12 cellular contexts compared by ENCODE assay signal in the genomic region with DNA sequence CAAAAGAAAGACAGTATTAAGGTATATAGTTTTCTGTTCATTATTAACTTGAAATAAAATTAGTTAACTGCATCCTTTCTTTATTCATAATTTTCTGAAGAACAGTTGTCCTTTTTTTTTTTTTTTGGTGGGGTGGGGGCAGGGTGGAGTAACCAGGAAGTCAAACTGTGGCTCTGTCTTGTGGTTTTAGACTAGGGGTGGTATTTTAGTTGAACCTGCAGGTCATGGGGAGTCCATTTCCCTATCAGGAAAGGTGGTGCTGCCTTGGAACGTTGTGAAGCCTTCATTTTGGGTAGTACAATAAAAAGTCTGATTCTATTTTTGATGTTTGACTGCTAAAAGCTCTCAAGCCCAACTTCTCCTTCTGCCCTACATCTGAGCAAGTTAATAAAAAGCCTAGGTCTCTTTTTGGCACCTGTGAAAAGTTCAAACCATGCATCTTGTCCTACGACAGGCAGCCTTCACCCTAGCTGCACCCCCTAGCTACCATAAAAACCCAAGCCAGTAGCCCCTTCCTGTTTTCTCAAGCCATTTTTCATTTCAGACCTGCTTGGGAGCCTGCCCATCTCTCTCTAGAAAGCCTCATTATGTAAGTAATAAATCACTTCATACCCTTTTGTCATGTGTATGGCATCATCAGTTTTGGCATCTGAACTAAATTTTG. TPM values are rescaled to one million over a fixed set of nuclear protein-coding genes. Genes with fewer than 3 reads are reported as not detected.
DNase-seq lines count a peak whose midpoint lies in the region; ATAC-seq, FAIRE-seq and TF ChIP-seq lines count a peak whose summit lies in the region.
"Had no signal": no experiment of that assay in that cellular context is flagged by ENCODE, and none has a peak within 500 bp of the region (broad histone marks: within the 10 kb centered on the region; RNA-seq: fewer than 3 reads in every experiment).

No MANE protein-coding gene starts in this region.

- TF ChIP-seq CTCF in kidney (IDR thresholded peaks at IDR 0.05; ENCODE audit: borderline replicate concordance, extremely low read depth, insufficient read depth): no peak

- CTCF ChIA-PET in activated CD8-positive, alpha-beta memory T cell treated with anti-CD3 and anti-CD28 coated beads, Interleukin-2, amount 10 ng/mL, durations not matched to agents 7 days and 5 days (lab: Charles Lee): interaction anchor here (0.7 to 2.3 kb wide), 2 partner anchors 9 to 19 kb away, joined by 5 to 7 read pairs; no protein-coding TSS in a partner anchor

- no peak overlapping the region for H3K4me3 Mint-ChIP-seq in activated CD8-positive, alpha-beta memory T cell treated with anti-CD3 and anti-CD28 coated beads, Interleukin-2, amount 10 ng/mL, durations not matched to agents 7 days and 5 days
- peak overlapping the region in 3 of 5 donors; percentile 3 to 54 (median 53) for H3K4me3 Mint-ChIP-seq in immature natural killer cell

- peak overlapping the region; percentile 82 for H3K27ac Mint-ChIP-seq in activated CD8-positive, alpha-beta memory T cell treated with anti-CD3 and anti-CD28 coated beads, Interleukin-2, amount 10 ng/mL, durations not matched to agents 7 days and 5 days
- H3K27ac Mint-ChIP-seq in immature natural killer cell: peak overlapping the region in 4 of 6 donors; percentile 25 to 57 (median 46)

- no peak overlapping the region for H3K27ac ChIP-seq in kidney (ENCODE audit: low read depth in 2 of 2, low read length in 2 of 2)
- H3K27ac ChIP-seq: coronary artery had no signal

- H3K36me3 Mint-ChIP-seq in activated CD8-positive, alpha-beta memory T cell treated with anti-CD3 and anti-CD28 coated beads, Interleukin-2, amount 10 ng/mL, durations not matched to agents 7 days and 5 days: peaks cover 13% of the 10 kb centered on the region
- no peaks in the 10 kb centered on the region for H3K36me3 Mint-ChIP-seq in immature natural killer cell

- H3K9me3 Mint-ChIP-seq in activated CD8-positive, alpha-beta memory T cell treated with anti-CD3 and anti-CD28 coated beads, Interleukin-2, amount 10 ng/mL, durations not matched to agents 7 days and 5 days (ENCODE audit: low read depth): no peaks in the 10 kb centered on the region
- H3K9me3 Mint-ChIP-seq in immature natural killer cell: peaks cover 0 to 4% (median 0%) of the 10 kb centered on the region in 6 donors

- intact Hi-C loops in kidney (cut with DNase I): no loop called here

- H3K4me3 ChIP-seq in kidney (ENCODE audit: low read length in 2 of 2): no peak overlapping the region
- H3K4me3 ChIP-seq: coronary artery had no signal

- FAIRE-seq in kidney (lab: Jason Lieb, UNC): no peak
- FAIRE-seq: urothelium cell line had no signal

- H3K4me1 ChIP-seq in kidney (ENCODE audit: control insufficient read depth in 1 of 2, insufficient read depth in 1 of 2, low read depth in 1 of 2, low read length in 2 of 2): no peaks in the 10 kb centered on the region

- no peaks in the 10 kb centered on the region for H3K9me3 ChIP-seq in kidney (ENCODE audit: control insufficient read depth in 1 of 2, low read length in 2 of 2)

- H3K27me3 Mint-ChIP-seq in activated CD8-positive, alpha-beta memory T cell treated with anti-CD3 and anti-CD28 coated beads, Interleukin-2, amount 10 ng/mL, durations not matched to agents 7 days and 5 days: peaks cover 3% of the 10 kb centered on the region
- peaks cover 2 to 4% (median 2%) of the 10 kb centered on the region in 3 donors for H3K27me3 Mint-ChIP-seq in immature natural killer cell (ENCODE audit: low read depth in 3 of 3)

- peaks cover 28% of the 10 kb centered on the region for H3K4me1 Mint-ChIP-seq in activated CD8-positive, alpha-beta memory T cell treated with anti-CD3 and anti-CD28 coated beads, Interleukin-2, amount 10 ng/mL, durations not matched to agents 7 days and 5 days
- peaks cover 16 to 21% of the 10 kb centered on the region in 2 donors for H3K4me1 Mint-ChIP-seq in immature natural killer cell

- no peaks in the 10 kb centered on the region for H3K36me3 ChIP-seq in kidney (ENCODE audit: control insufficient read depth in 1 of 2, insufficient read depth in 2 of 2, low read length in 2 of 2)

- H3K9ac ChIP-seq in kidney (ENCODE audit: low read length in 2 of 2): no peak overlapping the region

- DNase-seq in activated CD8-positive, alpha-beta memory T cell treated with anti-CD3 and anti-CD28 coated beads, Interleukin-2, amount 10 ng/mL, durations not matched to agents 7 days and 5 days: no peak
- DNase-seq in activated CD8-positive, alpha-beta memory T cell treated with anti-CD3 and anti-CD28 coated beads, Interleukin-2, amount 50 U/mL, for 4 hours: no peak
- DNase-seq in KG1 (lab: John Stamatoyannopoulos, UW) (peak; percentile 24), immature natural killer cell (peak in 2 of 3 donors; percentile 4 to 12), kidney (no peak), NCI-H345 treated with DMSO at 0.1 percent for 48 hours (lab: John Stamatoyannopoulos, UW; ENCODE audit: unreplicated experiment) (no peak)

- ATAC-seq in activated CD8-positive, alpha-beta memory T cell treated with anti-CD3 and anti-CD28 coated beads, Interleukin-2, amount 10 ng/mL, durations not matched to agents 7 days and 5 days: peak; percentile 65
- ATAC-seq in GM21723 (IDR thresholded peaks at IDR 0.05; ENCODE audit: unreplicated experiment) (peak; percentile 87), GM21360 (IDR thresholded peaks at IDR 0.05; ENCODE audit: unreplicated experiment) (no peak)
- ATAC-seq: Panc1 had no signal

RNA-seq across cellular contexts. Expression of gene RIOX2, which starts 31.2 kb away (rescaled TPM):
- total RNA-seq in activated CD8-positive, alpha-beta memory T cell treated with anti-CD3 and anti-CD28 coated beads, Interleukin-2, amount 10 ng/mL, durations not matched to agents 7 days and 5 days: 10 to 100 TPM; 47.9 to 82.1 TPM
- polyA plus RNA-seq in immature natural killer cell (10 to 100 TPM; 12.3 to 18.8 (median 16.8) TPM), kidney (ENCODE audit: insufficient read depth, low read depth, low replicate concordance) (19.8 TPM)
- 26.7 TPM for total RNA-seq in kidney

RNA-seq across cellular contexts. Expression of gene GABRR3, which starts 31.7 kb away (rescaled TPM):
- total RNA-seq in activated CD8-positive, alpha-beta memory T cell treated with anti-CD3 and anti-CD28 coated beads, Interleukin-2, amount 10 ng/mL, durations not matched to agents 7 days and 5 days: not detected
- polyA plus RNA-seq in immature natural killer cell: not detected
- not detected for total RNA-seq in kidney
- not detected for polyA plus RNA-seq in kidney (ENCODE audit: insufficient read depth, low read depth, low replicate concordance)
- polyA plus RNA-seq: neural cell had no signal

Comparison
In these comparisons a context has a peak if more than half of its experiments do, and no peak if none do; other contexts are left out.
1. DNase-seq: peak in KG1 (single experiment) and immature natural killer cell (2 of 3); none in activated CD8-positive, alpha-beta memory T cell treated with anti-CD3 and anti-CD28 coated beads, Interleukin-2, amount 10 ng/mL, durations not matched to agents 7 days and 5 days (single experiment), activated CD8-positive, alpha-beta memory T cell treated with anti-CD3 and anti-CD28 coated beads, Interleukin-2, amount 50 U/mL, for 4 hours (single experiment), kidney (single experiment) and NCI-H345 treated with DMSO at 0.1 percent for 48 hours (single experiment).